23 cellular contexts compared by ENCODE assay signal in the genomic region with DNA sequence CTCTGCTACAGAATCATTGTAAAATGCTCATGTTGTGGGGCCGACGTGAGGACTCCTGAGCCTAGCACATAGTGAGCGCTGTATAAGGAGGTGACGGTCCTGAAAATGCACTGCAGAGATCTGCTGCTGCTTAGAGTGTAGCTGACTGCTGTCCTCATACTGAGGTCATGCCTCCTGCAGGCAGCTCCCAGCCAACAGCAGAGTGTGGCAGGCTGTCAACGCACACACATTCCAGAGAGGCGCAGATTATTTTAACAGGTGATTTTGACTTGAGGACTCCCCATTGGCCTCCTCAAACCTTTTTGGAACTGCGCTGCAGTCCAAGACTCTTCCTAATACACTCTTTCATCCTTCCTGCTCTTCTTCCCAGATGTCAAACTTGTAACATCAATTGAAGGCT.
"Had no signal": no experiment of that assay in that cellular context is flagged by ENCODE, and none has a peak within 500 bp of the region (broad histone marks: within the 10 kb centered on the region; RNA-seq: fewer than 3 reads in every experiment).

No MANE protein-coding gene starts in this region.

- ATAC-seq: effector memory CD8-positive, alpha-beta T cell; gastroesophageal sphincter; sciatic nerve; stimulated activated memory B cell treated with anti-CD40 and anti-IgM and Interleukin-4, amounts not matched to agents 10 μg/mL and 1 μg/mL and 100 μg/mL, for 72 hours had no signal

- DNase-seq: effector memory CD8-positive, alpha-beta T cell; esophagus squamous epithelium; foreskin fibroblast; glutamatergic neuron; kidney glomerular epithelial cell; mesenchymal stem cell; naive B cell; occipital lobe; spleen; stimulated activated CD4-positive, alpha-beta T cell treated with anti-CD3 and anti-CD28 coated beads, Interleukin-15, amount 100 ng/mL, for 24 hours; stimulated activated CD4-positive, alpha-beta T cell treated with anti-CD3 and anti-CD28 coated beads, Interleukin-1b, Interleukin-23, amount 100 ng/mL, for 48 hours; stimulated activated CD4-positive, alpha-beta T cell treated with anti-CD3 and anti-CD28 coated beads, Interleukin-4, amount 100 ng/mL, for 24 hours; tibial artery; upper lobe of left lung; uterus had no signal

- FAIRE-seq: colon had no signal

- H3K9me3 ChIP-seq: esophagus squamous epithelium, gastroesophageal sphincter, prostate gland, spleen, tibial artery, upper lobe of left lung, uterus had no signal

- H3K36me3 ChIP-seq: esophagus squamous epithelium, gastroesophageal sphincter, prostate gland, spleen, tibial artery, upper lobe of left lung, uterus had no signal

- H3K27ac ChIP-seq: epithelial cell of prostate, esophagus squamous epithelium, gastroesophageal sphincter, parathyroid adenoma, prostate gland, spleen, tibial artery, upper lobe of left lung, uterus had no signal

- H3K4me3 ChIP-seq: esophagus squamous epithelium, gastroesophageal sphincter, lung, prostate gland, spleen, tibial artery, upper lobe of left lung, uterus had no signal

- H3K4me1 ChIP-seq: esophagus squamous epithelium, gastroesophageal sphincter, parathyroid adenoma, prostate gland, spleen, tibial artery, upper lobe of left lung, uterus had no signal

- H3K27me3 ChIP-seq: upper lobe of left lung, uterus had no signal
